29 cellular contexts compared by ENCODE assay signal in genomic region chr12:104785886-104786285, GRCh38.
"Had no signal": no experiment of that assay in that cellular context is flagged by ENCODE, and none has a peak within 500 bp of the region (broad histone marks: within the 10 kb centered on the region; RNA-seq: fewer than 3 reads in every experiment).

No MANE protein-coding gene starts in this region.

- H3K9me3 ChIP-seq: esophagus muscularis mucosa, gastrocnemius medialis had no signal

- DNase-seq: activated CD4-positive, alpha-beta T cell treated with anti-CD3 and anti-CD28 coated beads for 48 hours; activated CD4-positive, alpha-beta T cell treated with anti-CD3 and anti-CD28 coated beads, Interleukin-2, amount 50 U/mL, for 1 hour; activated CD4-positive, alpha-beta T cell treated with anti-CD3 and anti-CD28 coated beads, Interleukin-2, amount 50 U/mL, for 48 hours; activated CD8-positive, alpha-beta memory T cell treated with anti-CD3 and anti-CD28 coated beads for 24 hours; activated CD8-positive, alpha-beta T cell treated with anti-CD3 and anti-CD28 coated beads for 36 hours; activated effector memory CD4-positive, alpha-beta T cell treated with Interleukin-2 at 50 U/mL for 16 hours; activated gamma-delta T cell treated with Interleukin-2 at 50 U/mL for 16 hours; activated naive CD4-positive, alpha-beta T cell treated with anti-CD3 and anti-CD28 coated beads, Interleukin-2, amount 50 U/mL, for 16 hours; activated naive CD4-positive, alpha-beta T cell treated with Interleukin-2 at 50 U/mL for 16 hours; activated T-cell treated with anti-CD3 and anti-CD28 coated beads, Interleukin-2, amount 50 U/mL, for 4 hours; amniotic stem cell; anterior cingulate cortex; brain microvascular endothelial cell; dorsolateral prefrontal cortex; effector memory CD4-positive, alpha-beta T cell; endodermal cell; foreskin keratinocyte; gastrocnemius medialis; glutamatergic neuron; heart left ventricle; T-helper 1 cell; T-helper 2 cell had no signal

- H3K36me3 Mint-ChIP-seq: activated naive CD8-positive, alpha-beta T cell had no signal

- H3K27ac Mint-ChIP-seq: activated CD8-positive, alpha-beta T cell treated with anti-CD3 and anti-CD28 coated beads for 36 hours; activated naive CD8-positive, alpha-beta T cell; activated T-helper 17 cell treated with anti-CD3 and anti-CD28 coated beads, Interleukin-2, amount 50 U/mL, for 72 hours; dendritic cell treated with granulocyte-macrophage colony-stimulating factor and Interleukin-4, amounts not matched to agents 40 ng/mL and 50 ng/mL, for 4 days; endodermal cell; WTC11 had no signal

- ATAC-seq: activated CD4-positive, CD25-positive, alpha-beta regulatory T cell treated with anti-CD3 and anti-CD28 coated beads, Interleukin-2, amount 50 U/mL, for 24 hours; activated CD8-positive, alpha-beta T cell treated with anti-CD3 and anti-CD28 coated beads for 36 hours; activated T-cell treated with anti-CD3 and anti-CD28 coated beads, Interleukin-2, amount 50 U/mL, for 4 hours; activated T-helper 17 cell treated with anti-CD3 and anti-CD28 coated beads, Interleukin-2, amount 50 U/mL, for 72 hours; foreskin keratinocyte; gastrocnemius medialis; heart left ventricle; WTC11 had no signal

- H3K4me1 Mint-ChIP-seq: activated T-helper 17 cell treated with anti-CD3 and anti-CD28 coated beads, Interleukin-2, amount 50 U/mL, for 72 hours had no signal

- H3K27me3 Mint-ChIP-seq: activated CD8-positive, alpha-beta T cell treated with anti-CD3 and anti-CD28 coated beads for 36 hours; activated naive CD8-positive, alpha-beta T cell; activated T-helper 17 cell treated with anti-CD3 and anti-CD28 coated beads, Interleukin-2, amount 50 U/mL, for 72 hours; dendritic cell treated with granulocyte-macrophage colony-stimulating factor and Interleukin-4, amounts not matched to agents 40 ng/mL and 50 ng/mL, for 4 days had no signal

- H3K4me3 Mint-ChIP-seq: activated CD8-positive, alpha-beta T cell treated with anti-CD3 and anti-CD28 coated beads for 36 hours; activated naive CD8-positive, alpha-beta T cell; activated T-cell treated with anti-CD3 and anti-CD28 coated beads, Interleukin-2, amount 50 U/mL, for 4 hours; activated T-helper 17 cell treated with anti-CD3 and anti-CD28 coated beads, Interleukin-2, amount 50 U/mL, for 72 hours; central memory CD8-positive, alpha-beta T cell; dendritic cell treated with granulocyte-macrophage colony-stimulating factor and Interleukin-4, amounts not matched to agents 40 ng/mL and 50 ng/mL, for 4 days; endodermal cell; WTC11 had no signal
